8 cellular contexts compared by ENCODE assay signal in the genomic region with DNA sequence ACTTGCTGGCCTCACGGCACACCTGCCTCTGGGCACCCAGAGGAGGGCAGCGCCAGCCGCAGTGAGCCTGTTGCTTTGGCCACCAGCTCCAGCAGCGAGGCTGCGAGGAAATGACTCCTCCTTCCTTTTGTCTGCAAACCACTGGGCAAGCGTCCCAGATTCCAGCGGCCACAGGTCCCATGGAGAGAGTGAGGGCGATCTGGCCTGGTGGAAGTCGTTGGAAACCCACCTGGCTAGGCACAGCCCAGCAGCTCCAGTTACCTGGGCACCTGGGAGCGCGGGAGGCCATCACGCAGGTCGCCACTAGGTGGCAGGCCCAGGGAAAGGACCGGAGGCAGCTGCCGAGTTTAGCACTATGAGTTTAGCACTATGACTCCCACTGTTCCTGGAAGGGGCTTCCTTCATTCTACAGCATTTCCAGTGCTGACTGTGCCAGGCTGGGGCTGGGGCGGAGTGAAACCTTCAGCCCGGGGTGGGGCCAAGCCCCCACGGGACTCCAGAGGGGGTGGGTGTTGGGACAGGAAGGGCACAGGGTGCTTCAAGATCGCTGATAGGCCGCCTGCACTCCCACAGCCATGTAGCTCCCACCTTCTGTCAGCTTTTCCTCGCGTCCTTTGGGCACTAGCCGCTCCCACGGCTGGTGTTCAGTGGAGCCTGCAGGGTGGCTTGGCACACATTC. TPM values are rescaled to one million over a fixed set of nuclear protein-coding genes. Genes with fewer than 3 reads are reported as not detected.
DNase-seq lines count a peak whose midpoint lies in the region; ATAC-seq, FAIRE-seq and TF ChIP-seq lines count a peak whose summit lies in the region.

No MANE protein-coding gene starts in this region.

- POLR2A ChIA-PET in activated CD4-positive, alpha-beta memory T cell treated with anti-CD3 and anti-CD28 coated beads for 36 hours (lab: Charles Lee): no interaction called here
- POLR2A ChIA-PET in H1 (lab: Charles Lee; ENCODE audit: partially characterized antibody): interaction anchor here (0.7 to 3.4 kb wide), 3 partner anchors 16 to 225 kb away, joined by 3 to 15 read pairs (median 4); no protein-coding TSS in a partner anchor

- no peak overlapping the region for H3K14ac ChIP-seq in H1 (ENCODE audit: insufficient read length)

- no peak overlapping the region for H2BK20ac ChIP-seq in H1 (ENCODE audit: low read length)

- no peak overlapping the region for H3K56ac ChIP-seq in H1 (replicated peaks; ENCODE audit: insufficient read length, low read depth, low read length)

- no peak for FAIRE-seq in H1 (lab: Jason Lieb, UNC)

- no peak overlapping the region for H3K4ac ChIP-seq in H1 (replicated peaks; ENCODE audit: insufficient read length, low read depth, low read length)

- H3K4me3 Mint-ChIP-seq in activated CD4-positive, alpha-beta memory T cell treated with anti-CD3 and anti-CD28 coated beads for 36 hours: peak overlapping the region; percentile 20

- 0 out of 2 replicates have a peak overlapping the region, but pooled peaks have one; percentile 50 for H2BK12ac ChIP-seq in H1 (ENCODE audit: low read depth, low read length)

- peak; percentile 54 to 69 for TF ChIP-seq RAD21 in H1 (IDR thresholded peaks at IDR 0.05 in 1 of 2, conservative IDR thresholded peaks at IDR 0.05 in 1 of 2; ENCODE audit: low read depth in 2 of 2, low read length in 2 of 2)

- no peaks in the 10 kb centered on the region for H3K36me3 Mint-ChIP-seq in activated CD4-positive, alpha-beta memory T cell treated with anti-CD3 and anti-CD28 coated beads for 36 hours

- no peak overlapping the region for H4K5ac ChIP-seq in H1 (ENCODE audit: insufficient read length, low read depth, low read length)

- H3K27ac ChIP-seq in H1 (ENCODE audit: low read depth, low read length) (no peak overlapping the region), osteoblast (ENCODE audit: low read depth, low read length) (no peak overlapping the region), uterus (no peak overlapping the region)

- H3K79me2 ChIP-seq in H1 (ENCODE audit: control insufficient read depth in 1 of 2, insufficient read depth in 2 of 2, low read length in 2 of 2) (no peaks in the 10 kb centered on the region), osteoblast (ENCODE audit: insufficient read depth, low read length) (no peaks in the 10 kb centered on the region)

- H2BK5ac ChIP-seq in H1 (ENCODE audit: low read depth, low read length): no peak overlapping the region

- H3K4me1 ChIP-seq in H1 (replicated peaks in 1 of 4; ENCODE audit: control insufficient read depth in 3 of 4, insufficient read depth in 4 of 4, low read length in 3 of 4) (peaks cover 0 to 30% (median 11%) of the 10 kb centered on the region in 4 experiments; a peak in 5 of 7 replicates), osteoblast (ENCODE audit: insufficient read depth, low read length) (peaks cover 8% of the 10 kb centered on the region), uterus (peaks cover 0 to 33% of the 10 kb centered on the region in 2 donors)

- TF ChIP-seq EP300 in H1 (IDR thresholded peaks at IDR 0.05; ENCODE audit: borderline replicate concordance in 1 of 2, low read depth in 2 of 2, low read length in 2 of 2): no peak

- intact Hi-C loops in activated CD4-positive, alpha-beta memory T cell treated with anti-CD3 and anti-CD28 coated beads for 36 hours (cut with micrococcal nuclease): loop anchor here (2.0 to 5.0 kb wide), 3 partner anchors 15 to 224 kb away; no protein-coding TSS in a partner anchor
- intact Hi-C loops in uterus (cut with DNase I; ENCODE audit: low total_unique reads) (no loop called here), lower leg skin (cut with DNase I; ENCODE audit: low total_unique reads) (no loop called here)

- H4K91ac ChIP-seq in H1 (replicated peaks; ENCODE audit: insufficient read length, low read length): no peak overlapping the region

- H3K4me1 Mint-ChIP-seq in activated CD4-positive, alpha-beta memory T cell treated with anti-CD3 and anti-CD28 coated beads for 36 hours (ENCODE audit: low read depth): peaks cover 17% of the 10 kb centered on the region

- DNase-seq in AG09309 (ENCODE audit: low read depth) (no peak), NCI-H345 treated with DMSO at 0.1 percent for 48 hours (lab: John Stamatoyannopoulos, UW; ENCODE audit: unreplicated experiment) (peak; percentile 60), H1 (ENCODE audit: low read depth in 1 of 2, low spot score in 2 of 2) (peak; percentile 57 to 92), osteoblast (ENCODE audit: insufficient read length, low spot score, missing footprints) (peak; percentile 95), uterus (no peak), lower leg skin (ENCODE audit: low spot score in 2 of 2) (no peak)
- peak; percentile 83 for DNase-seq in activated CD4-positive, alpha-beta memory T cell treated with anti-CD3 and anti-CD28 coated beads for 36 hours

- H2BK15ac ChIP-seq in H1 (ENCODE audit: low read length): 0 out of 2 replicates have a peak overlapping the region, but pooled peaks have one; percentile 72

- no peaks in the 10 kb centered on the region for H3K9me3 Mint-ChIP-seq in activated CD4-positive, alpha-beta memory T cell treated with anti-CD3 and anti-CD28 coated beads for 36 hours

- H3K4me3 ChIP-seq in AG09309 (ENCODE audit: control insufficient read depth, low read depth, low read length): no peak overlapping the region
- H3K4me3 ChIP-seq in H1 (ENCODE audit: extremely low read depth in 1 of 4, insufficient read depth in 2 of 4, low read depth in 3 of 4, low read length in 4 of 4): peak overlapping the region in 3 of 4 experiments; percentile 15 to 52 (median 19); a peak in 5 of 8 replicates
- H3K4me3 ChIP-seq in osteoblast (ENCODE audit: insufficient read depth, low read length): no peak overlapping the region
- no peak overlapping the region for H3K4me3 ChIP-seq in uterus
- H3K4me3 ChIP-seq in lower leg skin (ENCODE audit: low read depth, poor library complexity, severe bottlenecking): no peak overlapping the region

- peaks cover 17% of the 10 kb centered on the region; the same call in 1 of the 2 replicates for H3K23me2 ChIP-seq in H1 (ENCODE audit: low read depth, low read length)

- H3K27ac Mint-ChIP-seq in activated CD4-positive, alpha-beta memory T cell treated with anti-CD3 and anti-CD28 coated beads for 36 hours: no peak overlapping the region

- peaks cover 63 to 87% (median 79%) of the 10 kb centered on the region in 4 experiments for H3K27me3 ChIP-seq in H1 (replicated peaks in 1 of 4; ENCODE audit: control insufficient read depth in 3 of 4, extremely low read depth in 1 of 4, insufficient read depth in 3 of 4, low read length in 3 of 4)
- peaks cover 80% of the 10 kb centered on the region for H3K27me3 ChIP-seq in osteoblast (ENCODE audit: insufficient read depth, low read length)
- H3K27me3 ChIP-seq in uterus: peaks cover 23 to 52% of the 10 kb centered on the region in 2 donors

- peak overlapping the region; percentile 26 to 67 for H3K4me2 ChIP-seq in H1 (ENCODE audit: insufficient read depth in 1 of 2, low read depth in 2 of 2, low read length in 2 of 2)
- peak overlapping the region; percentile 4 for H3K4me2 ChIP-seq in osteoblast (ENCODE audit: insufficient read depth, low read length)

- no peak for TF ChIP-seq POLR2A in H1 (IDR thresholded peaks at IDR 0.05; ENCODE audit: control extremely low read depth in 1 of 2, low read depth in 2 of 2, low read length in 2 of 2)
- no peak for TF ChIP-seq POLR2A in uterus (IDR thresholded peaks at IDR 0.05)
- no peak for TF ChIP-seq POLR2A in lower leg skin (IDR thresholded peaks at IDR 0.05)

- no peak overlapping the region for H3K18ac ChIP-seq in H1 (ENCODE audit: extremely low read depth, low read length)

- H3K9me3 ChIP-seq in H1 (ENCODE audit: insufficient read depth in 2 of 2, low read depth in 1 of 2, low read length in 1 of 2): no peaks in the 10 kb centered on the region
- H3K9me3 ChIP-seq in osteoblast (ENCODE audit: low read depth, low read length): no peaks in the 10 kb centered on the region
- H3K9me3 ChIP-seq in uterus: no peaks in the 10 kb centered on the region

- ATAC-seq in GM19351 (IDR thresholded peaks at IDR 0.05; ENCODE audit: unreplicated experiment): peak; percentile 51

- peak overlapping the region; percentile 33 for H2BK120ac ChIP-seq in H1 (replicated peaks; ENCODE audit: low read depth, low read length)

- H2AK5ac ChIP-seq in H1 (ENCODE audit: low read depth, low read length): no peak overlapping the region

- TF ChIP-seq CTCF in AG09309 (IDR thresholded peaks at IDR 0.05; ENCODE audit: control insufficient read depth, insufficient read depth, low read depth, low read length, missing control alignments) (peak; percentile 59), H1 (IDR thresholded peaks at IDR 0.05; ENCODE audit: control extremely low read depth in 1 of 3, insufficient read depth in 1 of 3, low read depth in 1 of 3, low read length in 3 of 3) (peak in 2 of 3 experiments; percentile 95 to 96; a peak in 3 of 4 replicates), osteoblast (IDR thresholded peaks at IDR 0.05; ENCODE audit: extremely low read depth, low read depth, low read length) (peak; percentile 39), uterus (IDR thresholded peaks at IDR 0.05) (peak; percentile 6 to 40 (median 26)), lower leg skin (IDR thresholded peaks at IDR 0.05) (no peak)

- H4K20me1 ChIP-seq in H1 (replicated peaks in 1 of 2; ENCODE audit: control insufficient read depth in 1 of 2, insufficient read depth in 2 of 2, low read length in 2 of 2) (peaks cover 0 to 7% of the 10 kb centered on the region in 2 experiments), osteoblast (ENCODE audit: insufficient read depth, low read length) (peaks cover 6% of the 10 kb centered on the region)

- 19% methylated on average over 24 of the region's 24 CpGs; no CpG with 5 or more reads in 1 of the 2 experiments for WGBS in H1 (ENCODE audit: extremely low coverage in 1 of 2, insufficient coverage in 1 of 2, insufficient read length in 1 of 2, insufficient replicate concordance in 2 of 2, low coverage in 1 of 2, low lambda C conversion rate in 2 of 2, missing lambda C conversion rate in 1 of 2), 2 experiments
- 4 to 11% methylated on average over 20 to 24 of the region's 24 CpGs for whole genome bisulfite sequencing in lower leg skin, 2 donors

- H3K23ac ChIP-seq in H1 (ENCODE audit: insufficient read length): no peak overlapping the region

- H4K8ac ChIP-seq in H1 (ENCODE audit: extremely low read depth, insufficient read depth, low read length): peak overlapping the region; percentile 48

- peaks cover 0 to 12% (median 0%) of the 10 kb centered on the region in 4 experiments; a peak in 1 of 8 replicates for H3K36me3 ChIP-seq in H1 (ENCODE audit: control insufficient read depth in 2 of 4, insufficient read depth in 4 of 4, low read length in 3 of 4)
- H3K36me3 ChIP-seq in osteoblast (ENCODE audit: insufficient read depth, low read length): no peaks in the 10 kb centered on the region
- H3K36me3 ChIP-seq in uterus: no peaks in the 10 kb centered on the region

- no peaks in the 10 kb centered on the region for H3K79me1 ChIP-seq in H1 (ENCODE audit: low read depth, low read length)

- no peak overlapping the region for H3K9ac ChIP-seq in H1 (replicated peaks in 1 of 4; ENCODE audit: extremely low read depth in 1 of 4, low read depth in 3 of 4, low read length in 3 of 4)

- peaks cover 41% of the 10 kb centered on the region for H3K27me3 Mint-ChIP-seq in activated CD4-positive, alpha-beta memory T cell treated with anti-CD3 and anti-CD28 coated beads for 36 hours

- CTCF ChIA-PET in activated CD4-positive, alpha-beta memory T cell treated with anti-CD3 and anti-CD28 coated beads for 36 hours (lab: Charles Lee): interaction anchor here (0.6 to 5.5 kb wide), 42 partner anchors 9 to 470 kb away, joined by 3 to 106 read pairs (median 6); partner anchors contain the start of genes ACOT7, PLEKHG5 and TNFRSF25
- CTCF ChIA-PET in H1 (lab: Charles Lee; ENCODE audit: partially characterized antibody): interaction anchor here (0.7 to 58.4 kb wide), 37 partner anchors 10 to 1512 kb away, joined by 3 to 1769 read pairs (median 4); partner anchors contain the start of genes TNFRSF25 and ZBTB48

- no peak overlapping the region for H2AFZ ChIP-seq in H1 (ENCODE audit: low read length)
- no peak overlapping the region for H2AFZ ChIP-seq in osteoblast (ENCODE audit: low read length)

RNA-seq across cellular contexts. Expression of gene ESPN, which starts 1.1 kb away (rescaled TPM):
- total RNA-seq in activated CD4-positive, alpha-beta memory T cell treated with anti-CD3 and anti-CD28 coated beads for 36 hours: 1 to 10 TPM in 1 of 2 experiments, under 1 TPM in 1; 0.83 to 1.5 TPM
- total RNA-seq in H1 (2021; fragmentation: NEBNext Ultra II Directional; extraction: Animal tissue kit (Norgen Biotek cat#: 25700)): 14.8 and 16.3 TPM in 2 replicates
- polyA plus RNA-seq in H1 (2011; rRNA removed): 5.2 and 13.4 TPM in 2 replicates
- polyA plus RNA-seq in H1 (2011; cell fraction: cytosol; rRNA removed): 9.6 TPM
- polyA plus RNA-seq in H1 (2011; cell fraction: nucleus; rRNA removed): 22.5 TPM
- polyA plus RNA-seq in H1 (2012, experiment 1 of 2): 6.8 to 15.9 TPM (median 13.7 TPM) in 4 replicates
- polyA plus RNA-seq in H1 (2012, experiment 2 of 2): 10.4 TPM
- polyA plus RNA-seq in H1 (2013, experiment 1 of 2): 14.0 TPM
- 14.1 TPM for polyA plus RNA-seq in H1 (2013, experiment 2 of 2)
- 2.7 and 2.8 TPM in 2 replicates for polyA minus RNA-seq in H1 (2011; rRNA and poly(A)+ RNA removed)
- 11.9 TPM for polyA minus RNA-seq in H1 (2011; cell fraction: cytosol; rRNA and poly(A)+ RNA removed)
- polyA minus RNA-seq in H1 (2011; cell fraction: nucleus; rRNA and poly(A)+ RNA removed): 8.3 TPM
- total RNA-seq in osteoblast (not detected in 2 replicates), uterus (1 to 10 TPM in 1 of 4 donors, under 1 TPM in 1, not detected in 2; 0.58 to 2.5 TPM), lower leg skin (10 to 100 TPM; 27.5 to 64.3 (median 30.3) TPM)

RNA-seq across cellular contexts. Expression of gene HES2, which starts 3.7 kb away (rescaled TPM):
- under 1 TPM in 1 of 2 experiments, not detected in 1; 0.07 TPM for total RNA-seq in activated CD4-positive, alpha-beta memory T cell treated with anti-CD3 and anti-CD28 coated beads for 36 hours
- 0.15 and 0.36 TPM in 2 replicates for total RNA-seq in H1 (2021; fragmentation: NEBNext Ultra II Directional; extraction: Animal tissue kit (Norgen Biotek cat#: 25700))
- 0.53 and 0.86 TPM in 2 replicates for polyA plus RNA-seq in H1 (2011; rRNA removed)
- polyA plus RNA-seq in H1 (2011; cell fraction: cytosol; rRNA removed): 0.78 TPM
- polyA plus RNA-seq in H1 (2011; cell fraction: nucleus; rRNA removed): 1.2 TPM
- 0.29 to 0.70 TPM (median 0.55 TPM) in 4 replicates for polyA plus RNA-seq in H1 (2012, experiment 1 of 2)
- polyA plus RNA-seq in H1 (2012, experiment 2 of 2): 0.18 TPM
- 0.93 TPM for polyA plus RNA-seq in H1 (2013, experiment 1 of 2)
- 1.2 TPM for polyA plus RNA-seq in H1 (2013, experiment 2 of 2)
- 0.41 and 1.3 TPM in 2 replicates for polyA minus RNA-seq in H1 (2011; rRNA and poly(A)+ RNA removed)
- polyA minus RNA-seq in H1 (2011; cell fraction: cytosol; rRNA and poly(A)+ RNA removed): not detected
- 0.70 TPM for polyA minus RNA-seq in H1 (2011; cell fraction: nucleus; rRNA and poly(A)+ RNA removed)
- not detected in 2 replicates for total RNA-seq in osteoblast
- under 1 TPM in 1 of 4 donors, not detected in 3; 0.21 TPM for total RNA-seq in uterus
- 10 to 100 TPM; 15.4 to 47.7 (median 35.8) TPM for total RNA-seq in lower leg skin

RNA-seq across cellular contexts. Expression of gene ACOT7, which starts 29.9 kb away (rescaled TPM):
- total RNA-seq in activated CD4-positive, alpha-beta memory T cell treated with anti-CD3 and anti-CD28 coated beads for 36 hours: 10 to 100 TPM; 93.8 to 94.6 TPM
- 150 and 151 TPM in 2 replicates for total RNA-seq in H1 (2021; fragmentation: NEBNext Ultra II Directional; extraction: Animal tissue kit (Norgen Biotek cat#: 25700))
- 214 and 263 TPM in 2 replicates for polyA plus RNA-seq in H1 (2011; rRNA removed)
- polyA plus RNA-seq in H1 (2011; cell fraction: cytosol; rRNA removed): 194 TPM
- polyA plus RNA-seq in H1 (2011; cell fraction: nucleus; rRNA removed): 168 TPM
- 126 to 192 TPM (median 179 TPM) in 4 replicates for polyA plus RNA-seq in H1 (2012, experiment 1 of 2)
- polyA plus RNA-seq in H1 (2012, experiment 2 of 2): 213 TPM
- 128 TPM for polyA plus RNA-seq in H1 (2013, experiment 1 of 2)
- polyA plus RNA-seq in H1 (2013, experiment 2 of 2): 131 TPM
- 103 and 119 TPM in 2 replicates for polyA minus RNA-seq in H1 (2011; rRNA and poly(A)+ RNA removed)
- polyA minus RNA-seq in H1 (2011; cell fraction: cytosol; rRNA and poly(A)+ RNA removed): 58.6 TPM
- polyA minus RNA-seq in H1 (2011; cell fraction: nucleus; rRNA and poly(A)+ RNA removed): 43.6 TPM
- total RNA-seq in osteoblast (9.1 and 10.9 TPM in 2 replicates), uterus (10 to 100 TPM in 2 of 4 donors, 1 to 10 TPM in 2; 7.4 to 27.6 (median 12.4) TPM), lower leg skin (10 to 100 TPM; 21.1 to 27.7 (median 24.6) TPM)

RNA-seq across cellular contexts. Expression of gene TNFRSF25, which starts 42.5 kb away (rescaled TPM):
- 10 to 100 TPM; 90.0 to 97.4 TPM for total RNA-seq in activated CD4-positive, alpha-beta memory T cell treated with anti-CD3 and anti-CD28 coated beads for 36 hours
- total RNA-seq in H1 (2021; fragmentation: NEBNext Ultra II Directional; extraction: Animal tissue kit (Norgen Biotek cat#: 25700)): 9.3 and 10.7 TPM in 2 replicates
- 19.5 and 26.1 TPM in 2 replicates for polyA plus RNA-seq in H1 (2011; rRNA removed)
- 20.6 TPM for polyA plus RNA-seq in H1 (2011; cell fraction: cytosol; rRNA removed)
- 116 TPM for polyA plus RNA-seq in H1 (2011; cell fraction: nucleus; rRNA removed)
- polyA plus RNA-seq in H1 (2012, experiment 1 of 2): 7.8 to 20.0 TPM (median 18.8 TPM) in 4 replicates
- 8.1 TPM for polyA plus RNA-seq in H1 (2012, experiment 2 of 2)
- polyA plus RNA-seq in H1 (2013, experiment 1 of 2): 11.1 TPM
- polyA plus RNA-seq in H1 (2013, experiment 2 of 2): 9.8 TPM
- 3.1 and 3.9 TPM in 2 replicates for polyA minus RNA-seq in H1 (2011; rRNA and poly(A)+ RNA removed)
- 4.1 TPM for polyA minus RNA-seq in H1 (2011; cell fraction: cytosol; rRNA and poly(A)+ RNA removed)
- 9.6 TPM for polyA minus RNA-seq in H1 (2011; cell fraction: nucleus; rRNA and poly(A)+ RNA removed)
- total RNA-seq in osteoblast: 3.3 and 5.0 TPM in 2 replicates
- 10 to 100 TPM in 1 of 4 donors, 1 to 10 TPM in 3; 1.0 to 11.1 (median 4.8) TPM for total RNA-seq in uterus
- 100 to 1,000 TPM in 1 of 4 donors, 10 to 100 TPM in 3; 53.7 to 168 (median 75.7) TPM for total RNA-seq in lower leg skin

Comparison
In these comparisons a context has a peak if more than half of its experiments do, and no peak if none do; other contexts are left out.
1. DNase-seq: peak in NCI-H345 treated with DMSO at 0.1 percent for 48 hours (single experiment), activated CD4-positive, alpha-beta memory T cell treated with anti-CD3 and anti-CD28 coated beads for 36 hours (single experiment), H1 (2 of 2) and osteoblast (single experiment); none in AG09309 (single experiment), uterus (0 of 2) and lower leg skin (0 of 2).
2. H3K4me3 ChIP-seq: peak in H1 (3 of 4); none in AG09309 (single experiment), osteoblast (single experiment), uterus (0 of 2) and lower leg skin (single experiment).
3. CTCF ChIP-seq: peak in AG09309 (single experiment), H1 (2 of 3), osteoblast (single experiment) and uterus (4 of 4); none in lower leg skin (0 of 3).
4. RNA of gene HES2, which starts 3.7 kb away (total RNA-seq): 15.4 to 47.7 TPM in lower leg skin; 0.21 TPM in uterus, 0.15 to 0.36 TPM in H1, 0.07 TPM in activated CD4-positive, alpha-beta memory T cell treated with anti-CD3 and anti-CD28 coated beads for 36 hours and not detected in osteoblast; every median in the first group is over 10 times any median in the second.